2 cellular contexts compared by ENCODE assay signal in genomic region chr1:52667290-52667689, GRCh38.
TF ChIP-seq lines count a peak whose summit lies in the region.

No MANE protein-coding gene starts in this region.

TF ChIP-seq in HEK293, 187 proteins besides CTCF, POLR2A, EP300 and RAD21:
- peak; percentile 75; the same call in 1 of the 2 replicates for TF ChIP-seq ZNF513 (tag by site-specific recombination; IDR thresholded peaks at IDR 0.05)
- no peak for TF ChIP-seq ZNF549 (tag by site-specific recombination; IDR thresholded peaks at IDR 0.05)
TF ChIP-seq in HEK293: peak in this region for 1.

TF ChIP-seq in H1, 55 proteins besides CTCF, POLR2A, EP300 and RAD21:
- TF ChIP-seq RXRA (IDR thresholded peaks at IDR 0.05; ENCODE audit: insufficient read depth, low read depth, low read length) (no peak), SP1 (IDR thresholded peaks at IDR 0.05; ENCODE audit: low read depth, low read length) (no peak), SUZ12 (IDR thresholded peaks at IDR 0.05; ENCODE audit: low read length) (no peak), TEAD4 (IDR thresholded peaks at IDR 0.05; ENCODE audit: low read depth, low read length) (no peak), HDAC2 (IDR thresholded peaks at IDR 0.05; ENCODE audit: borderline replicate concordance in 1 of 2, low read depth in 2 of 2, low read length in 2 of 2) (no peak), TCF12 (IDR thresholded peaks at IDR 0.05; ENCODE audit: low read depth, low read length) (no peak), JUND (IDR thresholded peaks at IDR 0.05; ENCODE audit: low read length) (no peak), SAP30 (IDR thresholded peaks at IDR 0.05; ENCODE audit: insufficient read depth, insufficient replicate concordance, low read length) (no peak), ATF3 (IDR thresholded peaks at IDR 0.05; ENCODE audit: insufficient read depth, low read depth, low read length) (no peak), FOSL1 (IDR thresholded peaks at IDR 0.05; ENCODE audit: insufficient read depth, low read depth, low read length) (no peak), ZNF274 (IDR thresholded peaks at IDR 0.05; ENCODE audit: borderline replicate concordance, extremely low read depth, low read length) (no peak), GABPA (IDR thresholded peaks at IDR 0.05; ENCODE audit: borderline replicate concordance, insufficient read depth, low read length) (no peak), KDM5A (IDR thresholded peaks at IDR 0.05; ENCODE audit: low read length) (no peak), MAFK (IDR thresholded peaks at IDR 0.05; ENCODE audit: low read depth, low read length) (no peak), HDAC6 (IDR thresholded peaks at IDR 0.05; ENCODE audit: low read depth, low read length) (no peak), RNF2 (IDR thresholded peaks at IDR 0.05; ENCODE audit: borderline replicate concordance, low read depth, low read length, missing control alignments, poor library complexity, severe bottlenecking) (no peak), NRF1 (IDR thresholded peaks at IDR 0.05; ENCODE audit: low read depth, low read length) (no peak)
